Comparison of ENCODE assay signal across 8 cellular contexts in genomic region chr2:39696838-39697237, GRCh38. TPM values are rescaled to one million over a fixed set of nuclear protein-coding genes. Genes with fewer than 3 reads are reported as not detected.
DNase-seq lines count a peak whose midpoint lies in the region; ATAC-seq and TF ChIP-seq lines count a peak whose summit lies in the region.

No MANE protein-coding gene starts in this region.

- peak; percentile 46 for TF ChIP-seq CTCF in fibroblast of the aortic adventitia (IDR thresholded peaks at IDR 0.05; ENCODE audit: insufficient read depth, low read length)

- DNase-seq in ELR (ENCODE audit: low read depth), result peak; percentile 72
- peak; percentile 84 to 95 for DNase-seq in NCI-H524 (lab: John Stamatoyannopoulos, UW)
- DNase-seq in fibroblast of the aortic adventitia (ENCODE audit: low read depth), result peak; percentile 85
- peak; percentile 26 for DNase-seq in retina
- no peak for DNase-seq in activated T-cell treated with anti-CD3 and anti-CD28 coated beads, Interleukin-2, amount 50 U/mL, for 1 hour
- no peak for DNase-seq in stimulated activated CD8-positive, alpha-beta memory T cell treated with anti-CD3 and anti-CD28 coated beads, Interleukin-4, amount 100 ng/mL, for 48 hours
- no peak for DNase-seq in GM19240 (ENCODE audit: insufficient read length, low spot score)

- no peak overlapping the region for H3K4me3 ChIP-seq in fibroblast of the aortic adventitia (ENCODE audit: low read depth, low read length)

- no peak for ATAC-seq in GM21515 (IDR thresholded peaks at IDR 0.05; ENCODE audit: unreplicated experiment)

RNA-seq across cellular contexts. Expression of gene TMEM178A, which starts 31.1 kb away (rescaled TPM):
- total RNA-seq in fibroblast of the aortic adventitia (ENCODE audit: low replicate concordance), result 0.36 TPM in 1 of 2 replicates, not detected in the other

Comparison
In these comparisons a context has a peak if more than half of its experiments do, and no peak if none do; other contexts are left out.
1. DNase-seq: peak in ELR (single experiment), NCI-H524 (2 of 2), fibroblast of the aortic adventitia (single experiment) and retina (single experiment); none in activated T-cell treated with anti-CD3 and anti-CD28 coated beads, Interleukin-2, amount 50 U/mL, for 1 hour (single experiment), stimulated activated CD8-positive, alpha-beta memory T cell treated with anti-CD3 and anti-CD28 coated beads, Interleukin-4, amount 100 ng/mL, for 48 hours (single experiment) and GM19240 (single experiment).